In genomic region chr5:181035991-181036815, GRCh38 we compare ENCODE assay signal across 18 cellular contexts. TPM values are rescaled to one million over a fixed set of nuclear protein-coding genes. Genes with fewer than 3 reads are reported as not detected.
DNase-seq lines count a peak whose midpoint lies in the region; ATAC-seq and TF ChIP-seq lines count a peak whose summit lies in the region.
"Had no signal": no experiment of that assay in that cellular context is flagged by ENCODE, and none has a peak within 500 bp of the region (broad histone marks: within the 10 kb centered on the region; RNA-seq: fewer than 3 reads in every experiment).

No MANE protein-coding gene starts in this region.

- H3K9me3 Mint-ChIP-seq in GM23338: peaks cover 8% of the 10 kb centered on the region

- no peak overlapping the region for H3K4me3 Mint-ChIP-seq in GM23338
- H3K4me3 Mint-ChIP-seq: CD4-positive, CD25-positive, alpha-beta regulatory T cell had no signal

- H3K36me3 ChIP-seq in GM23338 (ENCODE audit: insufficient read depth): no peaks in the 10 kb centered on the region
- no peaks in the 10 kb centered on the region for H3K36me3 ChIP-seq in Panc1 (ENCODE audit: control insufficient read depth, insufficient read depth, low read length)
- no peaks in the 10 kb centered on the region for H3K36me3 ChIP-seq in testis (ENCODE audit: low read depth, missing control alignments)
- H3K36me3 ChIP-seq: HAP-1 had no signal

- no peak for TF ChIP-seq POLR2A in testis (IDR thresholded peaks at IDR 0.05)

- 65 to 69% methylated on average over 20 of the region's 20 CpGs for WGBS in testis, 2 donors

- no peak overlapping the region for H3K27ac Mint-ChIP-seq in GM23338
- H3K27ac Mint-ChIP-seq: CD4-positive, CD25-positive, alpha-beta regulatory T cell had no signal

- POLR2A ChIA-PET in Panc1 (lab: Charles Lee): no interaction called here

- H3K4me3 ChIP-seq in GM23338 (no peak overlapping the region), Panc1 (ENCODE audit: low read depth in 2 of 2, low read length in 2 of 2) (no peak overlapping the region), testis (no peak overlapping the region)
- H3K4me3 ChIP-seq: HAP-1, SK-N-MC had no signal

- H3K27me3 ChIP-seq in GM23338 (ENCODE audit: insufficient read depth) (peaks cover 8% of the 10 kb centered on the region), Panc1 (ENCODE audit: control insufficient read depth, insufficient read depth, low read length) (peaks cover 2% of the 10 kb centered on the region; the same call in 1 of the 2 replicates), testis (no peaks in the 10 kb centered on the region)

- no peaks in the 10 kb centered on the region for H4K20me1 ChIP-seq in GM23338 (replicated peaks; ENCODE audit: insufficient read depth)

- H3K36me3 Mint-ChIP-seq in GM23338 (ENCODE audit: low read depth): no peaks in the 10 kb centered on the region; the same call in 2 of the 3 replicates
- H3K36me3 Mint-ChIP-seq: CD4-positive, CD25-positive, alpha-beta regulatory T cell had no signal

- no TSS peak for BruUV-seq in Panc1 (replicated peaks; lab: Mats Ljungman, UMichigan)

- no peaks in the 10 kb centered on the region for H3F3A ChIP-seq in GM23338 (replicated peaks; ENCODE audit: low read depth)

- H2AFZ ChIP-seq in GM23338: peak overlapping the region; percentile 72

- no peaks in the 10 kb centered on the region; the same call in 1 of the 2 replicates for H3K4me1 ChIP-seq in GM23338 (ENCODE audit: insufficient read depth)
- no peaks in the 10 kb centered on the region; the same call in 1 of the 2 replicates for H3K4me1 ChIP-seq in Panc1 (ENCODE audit: control insufficient read depth, insufficient read depth, low read length)
- H3K4me1 ChIP-seq in testis: no peaks in the 10 kb centered on the region
- H3K4me1 ChIP-seq: Caco-2, HAP-1 had no signal

- TF ChIP-seq CTCF in GM23338 (conservative IDR thresholded peaks at IDR 0.05; ENCODE audit: low read depth in 2 of 2) (no peak), Panc1 (IDR thresholded peaks at IDR 0.05) (no peak), testis (IDR thresholded peaks at IDR 0.05) (no peak)

- peak; percentile 20 for ATAC-seq in GM23338
- peak; percentile 20; the same call in 1 of the 2 replicates for ATAC-seq in Panc1
- no peak for ATAC-seq in esophagus mucosa
- no peak for ATAC-seq in GM21619 (IDR thresholded peaks at IDR 0.05; ENCODE audit: unreplicated experiment)

- no peaks in the 10 kb centered on the region; the same call in 1 of the 2 replicates for H3K79me2 ChIP-seq in GM23338 (replicated peaks; ENCODE audit: insufficient read depth)

- H3K27ac ChIP-seq in GM23338 (ENCODE audit: low read depth) (no peak overlapping the region), Panc1 (ENCODE audit: low read length) (no peak overlapping the region), testis (no peak overlapping the region)
- H3K27ac ChIP-seq: SK-N-MC had no signal

- in situ Hi-C loops in Panc1 (cut with HindIII; ENCODE audit: low pct_unique_long_range_greater_than_20kb, low sequenced_read_pairs): no loop called here

- peaks cover 16% of the 10 kb centered on the region for H3K4me1 Mint-ChIP-seq in GM23338
- H3K4me1 Mint-ChIP-seq: CD4-positive, CD25-positive, alpha-beta regulatory T cell had no signal

- H3K27me3 Mint-ChIP-seq in GM23338 (ENCODE audit: insufficient read depth, low read depth, poor library complexity): peaks cover 5% of the 10 kb centered on the region

- no peaks in the 10 kb centered on the region for H3K9me3 ChIP-seq in Panc1 (ENCODE audit: control insufficient read depth, insufficient read depth, low read depth, low read length)
- H3K9me3 ChIP-seq in testis: no peaks in the 10 kb centered on the region
- H3K9me3 ChIP-seq: Caco-2, HAP-1 had no signal

- no peak overlapping the region for H3K4me2 ChIP-seq in GM23338

- H3K9me2 ChIP-seq in GM23338 (ENCODE audit: insufficient read depth): 0 out of 2 replicates have a peak, but pooled peaks cover 4% of the 10 kb centered on the region

- CTCF ChIA-PET in Panc1 (lab: Charles Lee): no interaction called here

- DNase-seq in GM23338 (ENCODE audit: low spot score): no peak
- no peak for DNase-seq in Panc1 (ENCODE audit: low read depth, low spot score)
- DNase-seq in islet precursor cell: peak; percentile 31
- peak; percentile 87 for DNase-seq in testis
- DNase-seq in activated naive CD4-positive, alpha-beta T cell treated with Interleukin-2 at 50 U/mL for 16 hours: no peak
- DNase-seq: ACHN; Caco-2; CD4-positive, CD25-positive, alpha-beta regulatory T cell; DMS53; Kasumi-1; NCI-H1105; NCI-H187 treated with DMSO at 0.1 percent for 48 hours; NCI-H774 had no signal

- intact Hi-C loops in Panc1 (cut with micrococcal nuclease; ENCODE audit: unreplicated experiment): no loop called here
- intact Hi-C loops in testis (cut with DNase I; ENCODE audit: low total_unique reads): no loop called here

TF ChIP-seq in GM23338, 12 proteins besides CTCF, POLR2A, EP300 and RAD21 (continues in another document):
- TF ChIP-seq NANOG (IDR thresholded peaks at IDR 0.05; ENCODE audit: borderline replicate concordance) (no peak), EZH2 (IDR thresholded peaks at IDR 0.05; ENCODE audit: low read depth, unreplicated experiment) (no peak), ZNF331 (CRISPR knock-in tag; IDR thresholded peaks at IDR 0.05; ENCODE audit: low read depth) (no peak), ZNF114 (CRISPR knock-in tag; IDR thresholded peaks at IDR 0.05) (no peak), JUNB (IDR thresholded peaks at IDR 0.05; ENCODE audit: unreplicated experiment) (no peak), CREB1 (CRISPR knock-in tag; IDR thresholded peaks at IDR 0.05; ENCODE audit: low read depth) (no peak), ETS1 (IDR thresholded peaks at IDR 0.05) (no peak), EZH2phosphoT487 (IDR thresholded peaks at IDR 0.05; ENCODE audit: unreplicated experiment) (no peak), POLR2AphosphoS5 (IDR thresholded peaks at IDR 0.05; ENCODE audit: low read depth) (no peak)
- TF ChIP-seq, protein P1, sequence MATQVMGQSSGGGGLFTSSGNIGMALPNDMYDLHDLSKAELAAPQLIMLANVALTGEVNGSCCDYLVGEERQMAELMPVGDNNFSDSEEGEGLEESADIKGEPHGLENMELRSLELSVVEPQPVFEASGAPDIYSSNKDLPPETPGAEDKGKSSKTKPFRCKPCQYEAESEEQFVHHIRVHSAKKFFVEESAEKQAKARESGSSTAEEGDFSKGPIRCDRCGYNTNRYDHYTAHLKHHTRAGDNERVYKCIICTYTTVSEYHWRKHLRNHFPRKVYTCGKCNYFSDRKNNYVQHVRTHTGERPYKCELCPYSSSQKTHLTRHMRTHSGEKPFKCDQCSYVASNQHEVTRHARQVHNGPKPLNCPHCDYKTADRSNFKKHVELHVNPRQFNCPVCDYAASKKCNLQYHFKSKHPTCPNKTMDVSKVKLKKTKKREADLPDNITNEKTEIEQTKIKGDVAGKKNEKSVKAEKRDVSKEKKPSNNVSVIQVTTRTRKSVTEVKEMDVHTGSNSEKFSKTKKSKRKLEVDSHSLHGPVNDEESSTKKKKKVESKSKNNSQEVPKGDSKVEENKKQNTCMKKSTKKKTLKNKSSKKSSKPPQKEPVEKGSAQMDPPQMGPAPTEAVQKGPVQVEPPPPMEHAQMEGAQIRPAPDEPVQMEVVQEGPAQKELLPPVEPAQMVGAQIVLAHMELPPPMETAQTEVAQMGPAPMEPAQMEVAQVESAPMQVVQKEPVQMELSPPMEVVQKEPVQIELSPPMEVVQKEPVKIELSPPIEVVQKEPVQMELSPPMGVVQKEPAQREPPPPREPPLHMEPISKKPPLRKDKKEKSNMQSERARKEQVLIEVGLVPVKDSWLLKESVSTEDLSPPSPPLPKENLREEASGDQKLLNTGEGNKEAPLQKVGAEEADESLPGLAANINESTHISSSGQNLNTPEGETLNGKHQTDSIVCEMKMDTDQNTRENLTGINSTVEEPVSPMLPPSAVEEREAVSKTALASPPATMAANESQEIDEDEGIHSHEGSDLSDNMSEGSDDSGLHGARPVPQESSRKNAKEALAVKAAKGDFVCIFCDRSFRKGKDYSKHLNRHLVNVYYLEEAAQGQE (IDR thresholded peaks at IDR 0.05; ENCODE audit: unreplicated experiment): no peak

RNA-seq across cellular contexts. Expression of gene BTNL9, which starts 3.9 kb away (rescaled TPM):
- 2.8 and 3.4 TPM in 2 replicates for total RNA-seq in GM23338 (2014; rRNA removed; shearing (Covaris generic))
- polyA plus RNA-seq in GM23338 (2016; fragmentation: Nextera tagmentation; extraction: Ambion mirVana): 0.21 and 0.37 TPM in 2 replicates
- total RNA-seq in Panc1 (2021; ENCODE audit: unreplicated experiment): 37.5 TPM
- 23.5 TPM for polyA plus RNA-seq in Panc1 (2012; ENCODE audit: insufficient read length)
- total RNA-seq in testis: 10 to 100 TPM; 19.0 to 28.4 TPM
- polyA plus RNA-seq in testis (ENCODE audit: insufficient read depth, low read depth, low replicate concordance): 8.9 TPM
- 2.5 TPM for total RNA-seq in esophagus mucosa
- total RNA-seq: CD4-positive, CD25-positive, alpha-beta regulatory T cell had no signal
- polyA plus RNA-seq: CD4-positive, CD25-positive, alpha-beta regulatory T cell had no signal

RNA-seq across cellular contexts. Expression of gene BTNL3, which starts 47.6 kb away (rescaled TPM):
- total RNA-seq in GM23338 (2014; rRNA removed; shearing (Covaris generic)): not detected in 2 replicates
- 0.08 TPM in 1 of 2 replicates, not detected in the other for polyA plus RNA-seq in GM23338 (2016; fragmentation: Nextera tagmentation; extraction: Ambion mirVana)
- total RNA-seq in Panc1 (2021; ENCODE audit: unreplicated experiment): not detected
- polyA plus RNA-seq in Panc1 (2012; ENCODE audit: insufficient read length): not detected
- total RNA-seq in testis: 1 to 10 TPM in 1 of 2 donors, not detected in 1; 4.1 TPM
- not detected for polyA plus RNA-seq in testis (ENCODE audit: insufficient read depth, low read depth, low replicate concordance)
- total RNA-seq in esophagus mucosa: not detected
- total RNA-seq: Caco-2; CD4-positive, CD25-positive, alpha-beta regulatory T cell; NCI-H460 had no signal
- polyA plus RNA-seq: CD4-positive, CD25-positive, alpha-beta regulatory T cell had no signal

Comparison
In these comparisons a context has a peak if more than half of its experiments do, and no peak if none do; other contexts are left out.
1. ATAC-seq: peak in GM23338 (single experiment) and Panc1 (single experiment); none in esophagus mucosa (single experiment) and GM21619 (single experiment).
2. DNase-seq: peak in islet precursor cell (single experiment) and testis (single experiment); none in GM23338 (single experiment), Panc1 (single experiment) and activated naive CD4-positive, alpha-beta T cell treated with Interleukin-2 at 50 U/mL for 16 hours (single experiment).